ENCODE assay signal across 7 cellular contexts in the genomic region with DNA sequence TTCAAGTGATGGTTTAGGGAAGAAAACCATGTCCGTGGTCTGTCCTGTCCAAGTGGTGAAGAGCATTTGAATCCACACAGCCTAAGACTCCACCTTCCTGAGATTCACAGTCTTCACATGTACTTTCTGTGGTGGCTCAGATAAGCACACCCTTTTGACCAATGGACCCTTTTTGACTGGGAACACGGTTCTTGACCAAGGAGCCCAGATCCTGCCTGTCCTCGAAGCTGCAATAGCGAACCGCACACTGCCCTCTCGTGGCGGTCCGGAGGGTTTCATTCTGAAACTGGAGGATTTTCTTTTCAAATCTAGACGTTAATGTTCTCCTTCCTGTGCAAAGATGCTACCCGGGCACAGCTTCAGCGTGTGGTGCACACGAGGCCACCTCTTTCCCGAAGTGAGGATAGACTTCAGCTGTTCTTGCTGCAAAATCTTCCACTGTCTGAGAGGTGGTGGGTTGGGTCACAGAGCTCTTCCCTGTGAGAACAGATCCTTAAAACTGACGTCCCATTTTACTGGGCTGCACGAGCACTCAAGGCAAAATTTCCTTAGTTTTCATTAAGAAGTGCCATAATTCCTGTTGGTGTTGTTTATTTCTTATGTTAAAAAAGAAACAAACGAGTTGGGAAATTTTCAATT.
DNase-seq lines count a peak whose midpoint lies in the region; FAIRE-seq and TF ChIP-seq lines count a peak whose summit lies in the region.

No MANE protein-coding gene starts in this region.

- WGBS in ovary, 3 donors = 17 to 18% (median 17%) methylated on average over 16 of the region's 16 CpGs
- WGBS in tibial nerve, 2 donors = 18 to 19% methylated on average over 16 of the region's 16 CpGs

- H3K9me3 ChIP-seq in SK-N-MC (ENCODE audit: low read depth, low read length) (no peaks in the 10 kb centered on the region), ovary (no peaks in the 10 kb centered on the region), tibial nerve (no peaks in the 10 kb centered on the region)

- H3K4me3 ChIP-seq in SK-N-MC (no peak overlapping the region), ovary (no peak overlapping the region), tibial nerve (no peak overlapping the region)

- no peak overlapping the region for H3K27ac ChIP-seq in SK-N-MC
- H3K27ac ChIP-seq in ovary = no peak overlapping the region
- H3K27ac ChIP-seq in tibial nerve = no peak overlapping the region

- H3K9ac ChIP-seq in SK-N-MC (ENCODE audit: insufficient read length) = no peak overlapping the region

- H3K27me3 ChIP-seq in ovary (no peaks in the 10 kb centered on the region), tibial nerve (no peaks in the 10 kb centered on the region)

- no peak for FAIRE-seq in frontal cortex (lab: Jason Lieb, UNC)

- H3K36me3 ChIP-seq in SK-N-MC (ENCODE audit: insufficient read depth, low read length) (no peaks in the 10 kb centered on the region), ovary (no peaks in the 10 kb centered on the region), tibial nerve (peaks cover 0 to 10% (median 0%) of the 10 kb centered on the region in 3 donors)

- intact Hi-C loops in ovary (cut with DNase I) = loop anchor here in 3 of 4 donors (5.0 to 10.0 kb wide), 4 partner anchors 87 to 317 kb away; a partner anchor contains a TSS

- no peak for TF ChIP-seq EP300 in ovary (IDR thresholded peaks at IDR 0.05)
- TF ChIP-seq EP300 in tibial nerve (IDR thresholded peaks at IDR 0.05) = peak in 1 of 2 donors; percentile 33

- DNase-seq in SK-N-MC (ENCODE audit: low read depth, low spot score) (peak; percentile 32), frontal cortex (ENCODE audit: low spot score in 2 of 2) (peak; percentile 67 to 74), ovary (peak; percentile 69 to 85 (median 83)), tibial nerve (ENCODE audit: low spot score in 2 of 2) (peak; percentile 47 to 62)
- DNase-seq in activated naive CD4-positive, alpha-beta T cell treated with Interleukin-2 at 50 U/mL for 16 hours = peak; percentile 70

- TF ChIP-seq POLR2A in ovary (IDR thresholded peaks at IDR 0.05) (no peak), tibial nerve (IDR thresholded peaks at IDR 0.05) (no peak)

- peak; percentile 91 for TF ChIP-seq CTCF in GM12872 (IDR thresholded peaks at IDR 0.05; ENCODE audit: insufficient read depth, low read depth, low read length)
- TF ChIP-seq CTCF in LNCAP (IDR thresholded peaks at IDR 0.05) = peak; percentile 58; the same call in 1 of the 2 replicates
- TF ChIP-seq CTCF in ovary (IDR thresholded peaks at IDR 0.05) = peak; percentile 70 to 84 (median 73)
- peak; percentile 76 to 86 (median 82) for TF ChIP-seq CTCF in tibial nerve (IDR thresholded peaks at IDR 0.05)

- peaks cover 9% of the 10 kb centered on the region for H3K4me1 ChIP-seq in ovary (ENCODE audit: insufficient read depth)
- peaks cover 0 to 11% (median 2%) of the 10 kb centered on the region in 4 donors for H3K4me1 ChIP-seq in tibial nerve

Comparison
In these comparisons a context has a peak if more than half of its experiments do, and no peak if none do; other contexts are left out.
1. DNase-seq: peak in every context shown above with its lines; median percentile 83 in ovary; 70 in frontal cortex; 70 in activated naive CD4-positive, alpha-beta T cell treated with Interleukin-2 at 50 U/mL for 16 hours; 54 in tibial nerve; 32 in SK-N-MC.